8 cellular contexts compared by ENCODE assay signal in the genomic region with DNA sequence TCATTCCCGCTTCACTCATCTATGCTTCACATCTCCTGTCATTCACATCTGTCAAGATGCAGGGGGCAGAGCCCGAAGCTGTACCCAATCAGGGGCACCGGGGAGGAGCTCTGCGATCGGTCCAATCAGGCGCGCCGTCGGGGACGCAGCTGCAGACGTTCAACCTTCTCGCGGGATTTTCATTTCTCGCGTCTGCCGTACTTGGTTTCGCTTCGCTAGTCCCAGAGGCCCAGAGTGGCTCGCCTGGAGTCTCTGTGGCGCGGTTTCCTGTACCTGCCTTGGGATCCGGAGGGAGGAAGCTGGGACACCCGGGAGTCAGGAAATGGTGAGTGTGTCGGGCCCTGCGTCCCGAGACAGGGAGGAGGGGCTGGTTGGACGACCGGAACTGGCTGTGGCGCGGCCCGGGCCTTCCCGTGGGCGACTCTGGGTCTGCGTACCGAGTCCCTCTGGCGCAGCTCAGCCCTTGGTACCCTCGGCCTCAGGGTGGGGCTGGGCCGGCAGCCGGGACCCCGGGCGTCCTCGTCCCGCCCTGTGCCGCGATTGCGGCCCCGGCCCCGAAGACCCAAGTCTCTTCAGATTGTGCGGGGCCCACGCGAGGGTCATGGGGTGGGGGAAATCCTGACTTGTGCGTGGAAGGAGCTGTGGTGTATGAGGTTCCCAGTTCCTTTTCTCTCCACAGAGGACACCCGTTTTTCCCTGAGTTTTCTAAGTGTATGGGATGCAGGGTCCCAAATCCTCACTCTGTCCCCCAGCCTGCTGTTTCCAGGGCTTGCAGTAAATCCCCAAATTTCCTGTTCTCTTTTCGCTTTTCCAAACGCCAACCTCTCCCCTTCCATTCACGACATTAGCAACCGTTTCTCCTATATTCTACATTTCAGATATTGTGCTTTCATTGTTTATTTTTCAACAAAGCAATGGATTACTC. TPM values are rescaled to one million over a fixed set of nuclear protein-coding genes. Genes with fewer than 3 reads are reported as not detected.
A peak's percentile ranks its signal among the peaks of the same experiment; 100 is the strongest.
DNase-seq lines count a peak whose midpoint lies in the region; ATAC-seq and TF ChIP-seq lines count a peak whose summit lies in the region.

ZNF136 (plus strand) TSS at position 215 of the 925 bp plus-strand sequence; CDS start at position 323, 108 bp downstream.

- no peaks in the 10 kb centered on the region for H3K27me3 Mint-ChIP-seq in activated naive CD8-positive, alpha-beta T cell
- H3K27me3 Mint-ChIP-seq in glutamatergic neuron (ENCODE audit: unreplicated experiment) (peaks cover 9% of the 10 kb centered on the region), osteocyte (ENCODE audit: unreplicated experiment) (no peaks in the 10 kb centered on the region)

- peak within 1 kb of the TSS; percentile 98 for H3K27ac Mint-ChIP-seq in activated naive CD8-positive, alpha-beta T cell
- H3K27ac Mint-ChIP-seq in glutamatergic neuron (ENCODE audit: unreplicated experiment) = peak within 1 kb of the TSS; percentile 94
- H3K27ac Mint-ChIP-seq in osteocyte (ENCODE audit: unreplicated experiment) = peak within 1 kb of the TSS; percentile 99

- H3K4me3 Mint-ChIP-seq in activated naive CD8-positive, alpha-beta T cell = peak within 1 kb of the TSS; percentile 100
- H3K4me3 Mint-ChIP-seq in glutamatergic neuron (ENCODE audit: unreplicated experiment) (peak within 1 kb of the TSS; percentile 97), osteocyte (ENCODE audit: unreplicated experiment) (peak within 1 kb of the TSS; percentile 87)

- DNase-seq in GM10248 (ENCODE audit: extremely low spot score) = peak; percentile 99
- DNase-seq in NCI-H1092 treated with DMSO at 0.1 percent for 48 hours (lab: John Stamatoyannopoulos, UW) = peak; percentile 95
- DNase-seq in SKM-1 treated with dmso at 0.1 percent for 144 hours (lab: John Stamatoyannopoulos, UW; ENCODE audit: unreplicated experiment) = peak; percentile 92
- peak; percentile 94 for DNase-seq in glutamatergic neuron
- peak; percentile 97 for DNase-seq in osteocyte (ENCODE audit: extremely low spot score, unreplicated experiment)
- peak; percentile 79 for DNase-seq in thoracic aorta (ENCODE audit: low spot score)

- H3K9me3 Mint-ChIP-seq in activated naive CD8-positive, alpha-beta T cell (ENCODE audit: low read depth) = no peaks in the 10 kb centered on the region
- peaks cover 10% of the 10 kb centered on the region for H3K9me3 Mint-ChIP-seq in glutamatergic neuron (ENCODE audit: unreplicated experiment)
- no peaks in the 10 kb centered on the region for H3K9me3 Mint-ChIP-seq in osteocyte (ENCODE audit: unreplicated experiment)

- H3K36me3 ChIP-seq in thoracic aorta = no peaks in the 10 kb centered on the region

- no peaks in the 10 kb centered on the region for H3K9me3 ChIP-seq in thoracic aorta

- H3K27ac ChIP-seq in thoracic aorta = peak within 1 kb of the TSS; percentile 92 to 95

- H3K4me1 ChIP-seq in thoracic aorta (ENCODE audit: control insufficient read depth in 1 of 2, low read depth in 2 of 2) = peaks cover 18 to 38% of the 10 kb centered on the region in 2 donors

- H3K4me3 ChIP-seq in thoracic aorta = peak within 1 kb of the TSS; percentile 88

- no peak for TF ChIP-seq CTCF in GM10248 (IDR thresholded peaks at IDR 0.05; ENCODE audit: control extremely low read depth, extremely low read depth, low read depth, missing control alignments)
- no peak for TF ChIP-seq CTCF in glutamatergic neuron (IDR thresholded peaks at IDR 0.05; ENCODE audit: partially characterized antibody, unreplicated experiment)
- TF ChIP-seq CTCF in osteocyte (IDR thresholded peaks at IDR 0.05) = no peak
- TF ChIP-seq CTCF in thoracic aorta (IDR thresholded peaks at IDR 0.05) = no peak

- POLR2A ChIA-PET in GM10248 (lab: Yijun Ruan, JAX) = interaction anchor here (1.0 to 1.5 kb wide), 2 partner anchors 202 to 365 kb away, joined by 3 to 5 read pairs; partner anchors contain the start of gene ZNF442

- ATAC-seq in HG02623 (IDR thresholded peaks at IDR 0.05; ENCODE audit: unreplicated experiment) (peak; percentile 75), thoracic aorta (ENCODE audit: insufficient number of reproducible peaks, low FRiP score, low read depth) (peak; percentile 95)

- H3K36me3 Mint-ChIP-seq in activated naive CD8-positive, alpha-beta T cell = no peaks in the 10 kb centered on the region
- H3K36me3 Mint-ChIP-seq in glutamatergic neuron (ENCODE audit: unreplicated experiment) (peaks cover 5% of the 10 kb centered on the region), osteocyte (ENCODE audit: unreplicated experiment) (peaks cover 8% of the 10 kb centered on the region)

- no peaks in the 10 kb centered on the region for H3K27me3 ChIP-seq in thoracic aorta (replicated peaks; ENCODE audit: insufficient read depth)

- CTCF ChIA-PET in GM10248 (lab: Yijun Ruan, JAX) = interaction anchor here (0.6 to 4.1 kb wide), 9 partner anchors 13 to 365 kb away, joined by 3 to 16 read pairs (median 9); partner anchors contain the start of genes ZNF491 and ZNF700

- H3K4me1 Mint-ChIP-seq in activated naive CD8-positive, alpha-beta T cell (ENCODE audit: low read depth) = peaks cover 42% of the 10 kb centered on the region
- H3K4me1 Mint-ChIP-seq in glutamatergic neuron (ENCODE audit: low read depth, unreplicated experiment) = peaks cover 4% of the 10 kb centered on the region
- H3K4me1 Mint-ChIP-seq in osteocyte (ENCODE audit: unreplicated experiment) = peaks cover 31% of the 10 kb centered on the region

RNA-seq across cellular contexts. Expression of gene ZNF136, which starts in this region (rescaled TPM):
- total RNA-seq in glutamatergic neuron (ENCODE audit: unreplicated experiment) (15.5 TPM), osteocyte (10.4 and 12.9 TPM in 2 replicates), thoracic aorta (10 to 100 TPM; 12.7 to 27.7 TPM)

Comparison
In these comparisons a context has a peak if more than half of its experiments do, and no peak if none do; other contexts are left out.
1. Peak in every context shown above with its lines: DNase-seq, ATAC-seq, H3K4me3 ChIP-seq and H3K27ac ChIP-seq.